ENCODE assay signal across 9 cellular contexts in the genomic region with DNA sequence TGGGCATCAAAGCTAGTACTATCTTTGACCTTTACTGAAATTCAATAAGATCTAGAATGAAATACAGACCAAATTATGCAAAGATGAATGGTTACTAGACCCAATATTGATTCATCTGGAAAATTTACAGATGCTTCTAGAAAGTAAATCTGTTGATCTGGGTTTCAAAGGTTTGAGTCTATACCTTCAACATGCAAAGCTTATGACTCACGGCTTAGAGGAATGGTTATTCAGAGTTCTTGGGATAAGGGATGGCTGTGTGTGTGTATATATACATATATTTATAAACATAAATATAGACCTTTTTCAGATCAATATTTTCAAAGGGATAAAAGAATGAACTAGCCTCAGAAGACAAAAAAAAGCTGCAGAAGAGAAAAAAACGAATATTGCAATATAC. TPM values are rescaled to one million over a fixed set of nuclear protein-coding genes. Genes with fewer than 3 reads are reported as not detected.
DNase-seq lines count a peak whose midpoint lies in the region; ATAC-seq and TF ChIP-seq lines count a peak whose summit lies in the region.
"Had no signal": no experiment of that assay in that cellular context is flagged by ENCODE, and none has a peak within 500 bp of the region (broad histone marks: within the 10 kb centered on the region; RNA-seq: fewer than 3 reads in every experiment).

No MANE protein-coding gene starts in this region.

- peak overlapping the region; percentile 86 to 99 (median 95) for H3K4me3 Mint-ChIP-seq in naive B cell

- CTCF ChIA-PET in BJ (lab: Yijun Ruan, JAX) = interaction anchor here (0.8 to 1.9 kb wide), 6 partner anchors 8 to 98 kb away, joined by 3 to 5 read pairs (median 4); no protein-coding TSS in a partner anchor

- peak overlapping the region in 2 of 6 donors; percentile 11 to 96 for H3K27ac Mint-ChIP-seq in naive B cell

- POLR2A ChIA-PET in BJ (lab: Charles Lee) = no interaction called here

- no peaks in the 10 kb centered on the region for H3K9me3 Mint-ChIP-seq in naive B cell

- peaks cover 24 to 38% (median 33%) of the 10 kb centered on the region in 3 donors for H3K4me1 Mint-ChIP-seq in naive B cell

- peaks cover 1% of the 10 kb centered on the region; the same call in 1 of the 2 replicates for H3K36me3 ChIP-seq in BJ (ENCODE audit: control insufficient read depth, insufficient read depth, low read length)

- no peak for ATAC-seq in naive B cell (ENCODE audit: low read depth in 2 of 2)
- no peak for ATAC-seq in HG03378 (IDR thresholded peaks at IDR 0.05; ENCODE audit: unreplicated experiment)
- ATAC-seq in HG03280 (IDR thresholded peaks at IDR 0.05; ENCODE audit: unreplicated experiment) = no peak
- ATAC-seq in GM21529 (IDR thresholded peaks at IDR 0.05; ENCODE audit: unreplicated experiment) = no peak

- H3K27me3 Mint-ChIP-seq in naive B cell = peaks cover 5 to 9% (median 9%) of the 10 kb centered on the region in 3 donors

- no peaks in the 10 kb centered on the region for H3K27me3 ChIP-seq in BJ (ENCODE audit: control insufficient read depth, insufficient read depth, low read length)

- TF ChIP-seq CTCF in BJ (IDR thresholded peaks at IDR 0.05; ENCODE audit: insufficient read depth, low read depth, low read length) (no peak), cardiac fibroblast (IDR thresholded peaks at IDR 0.05; ENCODE audit: low read depth, low read length) (no peak)

- H3K4me3 ChIP-seq in BJ (ENCODE audit: low read depth, low read length) = peak overlapping the region; percentile 83
- peak overlapping the region; percentile 99 for H3K4me3 ChIP-seq in Jurkat, Clone E6-1 (ENCODE audit: low read length)
- H3K4me3 ChIP-seq in cardiac fibroblast (replicated peaks in 1 of 2; ENCODE audit: low read depth in 2 of 2, low read length in 2 of 2) = peak overlapping the region; percentile 67 to 92

- no peak for DNase-seq in BJ (ENCODE audit: low read depth)
- no peak for DNase-seq in Jurkat, Clone E6-1 (ENCODE audit: low read depth, low spot score)
- DNase-seq in cardiac fibroblast (ENCODE audit: low read depth in 2 of 2) = no peak
- no peak for DNase-seq in naive B cell
- DNase-seq in amniotic stem cell (lab: John Stamatoyannopoulos, UW) = no peak
- DNase-seq: SHP77 treated with DMSO at 0.1 percent for 48 hours had no signal

- no peaks in the 10 kb centered on the region for H3K36me3 Mint-ChIP-seq in naive B cell

RNA-seq across cellular contexts. Expression of gene SPTY2D1, which starts 1.3 kb away (rescaled TPM):
- polyA plus RNA-seq in BJ (2011; rRNA removed) (11.8 and 12.4 TPM in 2 replicates), naive B cell (ENCODE audit: low read depth in 6 of 6) (10 to 100 TPM in 4 of 6 donors, 1 to 10 TPM in 2; 3.8 to 15.5 (median 10.9) TPM)
- 11.6 and 14.1 TPM in 2 replicates for polyA minus RNA-seq in BJ (2011; rRNA and poly(A)+ RNA removed)
- polyA plus RNA-seq in Jurkat, Clone E6-1 (2012; ENCODE audit: insufficient read depth, insufficient read length) = 14.5 TPM

RNA-seq across cellular contexts. Expression of gene MISFA, which starts 33.3 kb away (rescaled TPM):
- polyA plus RNA-seq in BJ (2011; rRNA removed) (0.26 and 0.77 TPM in 2 replicates), naive B cell (ENCODE audit: low read depth in 6 of 6) (under 1 TPM in 5 of 6 donors, not detected in 1; 0.43 to 0.94 (median 0.51) TPM)
- 0.33 and 0.41 TPM in 2 replicates for polyA minus RNA-seq in BJ (2011; rRNA and poly(A)+ RNA removed)
- not detected for polyA plus RNA-seq in Jurkat, Clone E6-1 (2012; ENCODE audit: insufficient read depth, insufficient read length)

RNA-seq across cellular contexts. Expression of gene UEVLD, which starts 44.3 kb away (rescaled TPM):
- polyA plus RNA-seq in BJ (2011; rRNA removed) (11.7 and 21.2 TPM in 2 replicates), naive B cell (ENCODE audit: low read depth in 6 of 6) (10 to 100 TPM in 2 of 6 donors, 1 to 10 TPM in 4; 6.6 to 12.4 (median 8.9) TPM)
- 8.0 and 10.0 TPM in 2 replicates for polyA minus RNA-seq in BJ (2011; rRNA and poly(A)+ RNA removed)
- not detected for polyA plus RNA-seq in Jurkat, Clone E6-1 (2012; ENCODE audit: insufficient read depth, insufficient read length)
